Comparison of ENCODE assay signal across 27 cellular contexts in genomic region chr13:62697702-62698101, GRCh38.
"Had no signal": no experiment of that assay in that cellular context is flagged by ENCODE, and none has a peak within 500 bp of the region (broad histone marks: within the 10 kb centered on the region; RNA-seq: fewer than 3 reads in every experiment).

No MANE protein-coding gene starts in this region.

- H3K9me3 ChIP-seq: ascending aorta, breast epithelium, colonic mucosa, esophagus squamous epithelium, gastroesophageal sphincter had no signal

- H3K27me3 ChIP-seq: ascending aorta, breast epithelium, cardiac muscle cell, colonic mucosa, esophagus squamous epithelium, gastroesophageal sphincter had no signal

- H3K27ac ChIP-seq: ascending aorta, breast epithelium, cardiac muscle cell, colonic mucosa, epithelial cell of prostate, esophagus squamous epithelium, gastroesophageal sphincter had no signal

- H3K4me1 ChIP-seq: ascending aorta, breast epithelium, colonic mucosa, esophagus squamous epithelium, gastroesophageal sphincter had no signal

- DNase-seq: activated CD4-positive, alpha-beta memory T cell treated with anti-CD3 and anti-CD28 coated beads for 36 hours; activated CD4-positive, alpha-beta T cell treated with anti-CD3 and anti-CD28 coated beads for 36 hours; activated CD4-positive, alpha-beta T cell treated with anti-CD3 and anti-CD28 coated beads, Interleukin-2, amount 10 ng/mL, durations not matched to agents 24 days and 14 days; activated CD4-positive, CD25-positive, alpha-beta regulatory T cell; activated CD4-positive, CD25-positive, alpha-beta regulatory T cell treated with anti-CD3 and anti-CD28 coated beads, Interleukin-2, amount 50 U/mL, for 72 hours; activated CD8-positive, alpha-beta memory T cell treated with anti-CD3 and anti-CD28 coated beads, Interleukin-2, amount 10 ng/mL, durations not matched to agents 7 days and 5 days; activated CD8-positive, alpha-beta memory T cell treated with anti-CD3 and anti-CD28 coated beads, Interleukin-2, amount 50 U/mL, for 4 hours; activated CD8-positive, alpha-beta T cell treated with anti-CD3 and anti-CD28 coated beads, Interleukin-2, amount 10 ng/mL, durations not matched to agents 7 days and 5 days; activated gamma-delta T cell; activated naive CD4-positive, alpha-beta T cell; activated naive CD4-positive, alpha-beta T cell treated with anti-CD3 and anti-CD28 coated beads, Interleukin-2, amount 10 ng/mL, durations not matched to agents 7 days and 5 days; activated naive CD8-positive, alpha-beta T cell treated with anti-CD3 and anti-CD28 coated beads, Interleukin-2, amount 10 ng/mL, durations not matched to agents 7 days and 5 days; activated T-cell treated with anti-CD3 and anti-CD28 coated beads, Interleukin-2, amount 50 U/mL, for 1 hour; activated T-cell treated with anti-CD3 and anti-CD28 coated beads, Interleukin-2, amount 50 U/mL, for 72 hours; central memory CD4-positive, alpha-beta T cell; cerebellar nuclear complex; colonic mucosa; effector CD8-positive, alpha-beta T cell; esophagus squamous epithelium; foreskin melanocyte; T-helper 2 cell had no signal

- H3K36me3 ChIP-seq: ascending aorta, breast epithelium, cardiac muscle cell, colonic mucosa, esophagus squamous epithelium, gastroesophageal sphincter had no signal

- H3K4me3 ChIP-seq: ascending aorta, breast epithelium, cardiac muscle cell, colonic mucosa, esophagus squamous epithelium, gastroesophageal sphincter had no signal

- ATAC-seq: activated CD4-positive, alpha-beta T cell treated with anti-CD3 and anti-CD28 coated beads for 36 hours; activated CD8-positive, alpha-beta memory T cell treated with anti-CD3 and anti-CD28 coated beads, Interleukin-2, amount 10 ng/mL, durations not matched to agents 7 days and 5 days; activated CD8-positive, alpha-beta T cell treated with anti-CD3 and anti-CD28 coated beads, Interleukin-2, amount 10 ng/mL, durations not matched to agents 7 days and 5 days; activated naive CD4-positive, alpha-beta T cell treated with anti-CD3 and anti-CD28 coated beads, Interleukin-2, amount 50 U/mL, for 72 hours; activated T-cell treated with anti-CD3 and anti-CD28 coated beads, Interleukin-2, amount 50 U/mL, for 72 hours; gastroesophageal sphincter had no signal
